In the genomic region with DNA sequence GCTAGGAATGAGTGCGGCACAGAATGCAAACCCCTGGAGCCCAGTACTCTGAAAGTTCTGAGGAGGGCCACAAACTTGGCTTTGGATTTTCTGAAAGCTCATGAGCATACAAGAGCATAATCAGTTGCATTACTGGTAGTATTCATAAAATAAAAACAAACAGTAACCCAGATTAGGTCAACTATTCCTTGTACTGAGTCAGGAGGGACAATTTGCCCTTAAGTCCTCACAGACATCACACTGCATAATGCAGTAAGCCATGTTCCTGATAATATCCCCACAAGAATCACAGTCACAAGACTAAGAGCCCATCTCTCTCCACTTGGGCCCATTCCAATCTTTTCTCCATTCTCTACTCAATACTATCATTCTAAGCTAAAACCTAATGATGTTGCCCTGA, we compare ENCODE assay signal across 30 cellular contexts.
"Had no signal": no experiment of that assay in that cellular context is flagged by ENCODE, and none has a peak within 500 bp of the region (broad histone marks: within the 10 kb centered on the region; RNA-seq: fewer than 3 reads in every experiment).

No MANE protein-coding gene starts in this region.

- DNase-seq: activated B cell treated with CpG ODN at 0.5 μM for 24 hours; activated CD4-positive, alpha-beta T cell treated with anti-CD3 and anti-CD28 coated beads for 48 hours; activated CD4-positive, alpha-beta T cell treated with anti-CD3 and anti-CD28 coated beads, Interleukin-2, amount 50 U/mL, for 1 hour; activated CD4-positive, alpha-beta T cell treated with anti-CD3 and anti-CD28 coated beads, Interleukin-2, amount 50 U/mL, for 48 hours; activated CD8-positive, alpha-beta memory T cell treated with anti-CD3 and anti-CD28 coated beads for 24 hours; activated CD8-positive, alpha-beta T cell treated with anti-CD3 and anti-CD28 coated beads for 36 hours; activated effector memory CD4-positive, alpha-beta T cell treated with Interleukin-2 at 50 U/mL for 16 hours; activated gamma-delta T cell treated with Interleukin-2 at 50 U/mL for 16 hours; activated naive CD4-positive, alpha-beta T cell treated with anti-CD3 and anti-CD28 coated beads, Interleukin-2, amount 50 U/mL, for 16 hours; activated naive CD4-positive, alpha-beta T cell treated with Interleukin-2 at 50 U/mL for 16 hours; activated T-cell treated with anti-CD3 and anti-CD28 coated beads, Interleukin-2, amount 50 U/mL, for 4 hours; adrenal gland; amygdala; aorta; body of pancreas; caudate nucleus; cortex of kidney; dermis blood vessel endothelial cell; effector CD4-positive, alpha-beta T cell; effector memory CD8-positive, alpha-beta T cell; erythroblast; foreskin melanocyte; T-helper 1 cell; T-helper 17 cell; T1000; WERI-Rb-1 had no signal

- H3K27me3 ChIP-seq: adrenal gland, body of pancreas, esophagus muscularis mucosa, gastroesophageal sphincter had no signal

- H3K27ac ChIP-seq: adrenal gland, body of pancreas, esophagus muscularis mucosa, gastroesophageal sphincter, WERI-Rb-1 had no signal

- H3K4me3 ChIP-seq: adrenal gland, body of pancreas, esophagus muscularis mucosa, gastroesophageal sphincter had no signal

- H3K9me3 ChIP-seq: adrenal gland, body of pancreas, esophagus muscularis mucosa, gastroesophageal sphincter had no signal

- ATAC-seq: activated CD4-positive, CD25-positive, alpha-beta regulatory T cell treated with anti-CD3 and anti-CD28 coated beads, Interleukin-2, amount 50 U/mL, for 24 hours; activated CD8-positive, alpha-beta T cell treated with anti-CD3 and anti-CD28 coated beads for 36 hours; activated T-cell treated with anti-CD3 and anti-CD28 coated beads, Interleukin-2, amount 50 U/mL, for 4 hours; activated T-helper 17 cell treated with anti-CD3 and anti-CD28 coated beads, Interleukin-2, amount 50 U/mL, for 72 hours; body of pancreas; effector memory CD8-positive, alpha-beta T cell; gastroesophageal sphincter; T-helper 17 cell had no signal

- H3K36me3 ChIP-seq: adrenal gland, esophagus muscularis mucosa, gastroesophageal sphincter, WERI-Rb-1 had no signal

- H3K4me1 ChIP-seq: adrenal gland, body of pancreas had no signal
